In the genomic region with DNA sequence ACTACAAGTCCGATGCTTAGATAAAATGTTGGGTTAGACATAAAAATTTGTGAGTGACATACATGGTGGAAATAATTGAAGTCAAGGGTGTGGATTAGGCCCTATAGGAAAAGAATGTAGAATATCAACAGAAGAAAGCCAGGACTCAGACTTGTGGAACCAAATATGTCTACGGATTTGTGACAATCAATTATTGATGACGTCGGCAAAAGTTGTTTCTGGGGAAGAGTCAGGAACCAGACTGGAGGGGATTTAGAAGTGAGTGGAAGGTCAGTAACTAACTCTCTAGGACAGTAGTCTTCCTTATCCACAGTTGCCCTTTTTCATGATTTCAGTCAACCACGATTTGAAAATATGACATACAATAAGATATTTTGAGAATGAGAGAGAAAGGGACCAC, we compare ENCODE assay signal across 26 cellular contexts.
"Had no signal": no experiment of that assay in that cellular context is flagged by ENCODE, and none has a peak within 500 bp of the region (broad histone marks: within the 10 kb centered on the region; RNA-seq: fewer than 3 reads in every experiment).

No MANE protein-coding gene starts in this region.

- H3K9me3 Mint-ChIP-seq: type B pancreatic cell had no signal

- H3K4me1 Mint-ChIP-seq: memory B cell; stimulated activated memory B cell treated with anti-CD40 and anti-IgM and Interleukin-4, amounts not matched to agents 10 μg/mL and 1 μg/mL and 100 μg/mL, for 72 hours had no signal

- DNase-seq: islet precursor cell; left ventricle myocardium inferior; midbrain; mucosa of descending colon; pancreas; posterior cingulate gyrus; retina; right cardiac atrium; sigmoid colon; small intestine; stimulated activated CD4-positive, alpha-beta T cell treated with anti-CD3 and anti-CD28 coated beads, Interleukin-1b, Interleukin-23, amount 100 ng/mL, for 48 hours; stimulated activated CD4-positive, alpha-beta T cell treated with anti-CD3 and anti-CD28 coated beads, Interleukin-2, amount 100 ng/mL, for 48 hours; stimulated activated CD4-positive, alpha-beta T cell treated with anti-CD3 and anti-CD28 coated beads, Interleukin-4, amount 100 ng/mL, for 4 hours; stimulated activated CD8-positive, alpha-beta memory T cell treated with anti-CD3 and anti-CD28 coated beads, Interleukin-4, amount 100 ng/mL, for 48 hours; stimulated activated naive CD4-positive, alpha-beta T cell treated with Interleukin-2 at 50 U/mL for 16 hours; stimulated activated naive CD8-positive, alpha-beta T cell treated with anti-CD3 and anti-CD28 coated beads, Interleukin-15, amount 100 ng/mL, for 72 hours; substantia nigra; uterus had no signal

- H3K27me3 ChIP-seq: pancreas, sigmoid colon, tibial nerve, uterus had no signal

- H3K27ac Mint-ChIP-seq: memory B cell; natural killer cell treated with Interleukin-12 subunit alpha and Interleukin-12 subunit beta and Interleukin-15 and Interleukin-18, amount 100 ng/mL, for 72 hours; stimulated activated memory B cell treated with anti-CD40 and anti-IgM and Interleukin-4, amounts not matched to agents 10 μg/mL and 1 μg/mL and 100 μg/mL, for 72 hours; type B pancreatic cell had no signal

- H3K4me1 ChIP-seq: left ventricle myocardium inferior, pancreas, prostate gland, tibial nerve, uterus had no signal

- H3K36me3 ChIP-seq: left ventricle myocardium inferior, pancreas, prostate gland, sigmoid colon, tibial nerve, uterus had no signal

- H3K9me3 ChIP-seq: left ventricle myocardium inferior, mucosa of descending colon, pancreas, prostate gland, sigmoid colon, tibial nerve, uterus had no signal

- FAIRE-seq: pancreas, small intestine had no signal

- H3K4me3 Mint-ChIP-seq: memory B cell; naive thymus-derived CD4-positive, alpha-beta T cell; stimulated activated memory B cell treated with anti-CD40 and anti-IgM and Interleukin-4, amounts not matched to agents 10 μg/mL and 1 μg/mL and 100 μg/mL, for 72 hours; stimulated activated naive CD8-positive, alpha-beta T cell treated with anti-CD3 and anti-CD28 coated beads, Interleukin-15, amount 100 ng/mL, for 72 hours; type B pancreatic cell had no signal

- H3K27ac ChIP-seq: left ventricle myocardium inferior, pancreas, prostate gland, uterus had no signal

- H3K4me3 ChIP-seq: left ventricle myocardium inferior, lung, mucosa of descending colon, pancreas, prostate gland, sigmoid colon, tibial nerve, uterus had no signal

- ATAC-seq: mucosa of descending colon; naive thymus-derived CD4-positive, alpha-beta T cell; natural killer cell treated with Interleukin-12 subunit alpha and Interleukin-12 subunit beta and Interleukin-15 and Interleukin-18, amount 100 ng/mL, for 72 hours; pancreas; right cardiac atrium; stimulated activated memory B cell treated with anti-CD40 and anti-IgM and Interleukin-4, amounts not matched to agents 10 μg/mL and 1 μg/mL and 100 μg/mL, for 72 hours; stimulated activated naive CD8-positive, alpha-beta T cell treated with anti-CD3 and anti-CD28 coated beads, Interleukin-15, amount 100 ng/mL, for 72 hours had no signal

- H3K36me3 Mint-ChIP-seq: memory B cell; stimulated activated memory B cell treated with anti-CD40 and anti-IgM and Interleukin-4, amounts not matched to agents 10 μg/mL and 1 μg/mL and 100 μg/mL, for 72 hours; type B pancreatic cell had no signal
